Comparison of ENCODE assay signal across 8 cellular contexts in genomic region chr1:42333662-42334239, GRCh38. TPM values are rescaled to one million over a fixed set of nuclear protein-coding genes. Genes with fewer than 3 reads are reported as not detected.
DNase-seq lines count a peak whose midpoint lies in the region; ATAC-seq and TF ChIP-seq lines count a peak whose summit lies in the region.

No MANE protein-coding gene starts in this region.

- no peak overlapping the region for H2AFZ ChIP-seq in fibroblast of lung (ENCODE audit: low read length)

- no peak for TF ChIP-seq POLR2A in gastrocnemius medialis (IDR thresholded peaks at IDR 0.05)

- peak overlapping the region; percentile 94 for H3K4me2 ChIP-seq in fibroblast of lung (ENCODE audit: extremely low read depth, insufficient read depth, low read length)

- no peak for TF ChIP-seq CTCF in right atrium auricular region (IDR thresholded peaks at IDR 0.05)
- no peak for TF ChIP-seq CTCF in RWPE1 (conservative IDR thresholded peaks at IDR 0.05; ENCODE audit: low read depth)
- no peak for TF ChIP-seq CTCF in fibroblast of lung (conservative IDR thresholded peaks at IDR 0.05 in 1 of 2, IDR thresholded peaks at IDR 0.05 in 1 of 2; ENCODE audit: low read depth in 1 of 2, low read length in 2 of 2)
- no peak for TF ChIP-seq CTCF in gastrocnemius medialis (IDR thresholded peaks at IDR 0.05 in 4 of 5, conservative IDR thresholded peaks at IDR 0.05 in 1 of 5)

- H3K9me3 ChIP-seq in right atrium auricular region, result no peaks in the 10 kb centered on the region
- H3K9me3 ChIP-seq in fibroblast of lung (ENCODE audit: control insufficient read depth, insufficient read depth, low read depth, low read length), result no peaks in the 10 kb centered on the region
- no peaks in the 10 kb centered on the region for H3K9me3 ChIP-seq in gastrocnemius medialis

- peak overlapping the region; percentile 95 to 97 for H3K27ac ChIP-seq in right atrium auricular region
- peak overlapping the region; percentile 88 for H3K27ac ChIP-seq in RWPE1
- peak overlapping the region; percentile 53 for H3K27ac ChIP-seq in fibroblast of lung (ENCODE audit: insufficient read depth, low read length)
- peak overlapping the region; percentile 87 to 98 (median 98) for H3K27ac ChIP-seq in gastrocnemius medialis

- DNase-seq in right atrium auricular region (ENCODE audit: low spot score) (no peak), Right ventricle myocardium inferior (ENCODE audit: missing footprints) (no peak), RWPE1 (ENCODE audit: low spot score) (no peak), fibroblast of lung (ENCODE audit: low read depth in 2 of 2) (peak in 1 of 2 donors; percentile 22), gastrocnemius medialis (no peak), LoVo (ENCODE audit: low spot score) (no peak), HEK293T (ENCODE audit: extremely low spot score) (no peak), HPDE6-E6E7 (ENCODE audit: extremely low spot score) (no peak)

- POLR2A ChIA-PET in RWPE1 (lab: Yijun Ruan, JAX; ENCODE audit: low non-redundant PET), result no interaction called here
- POLR2A ChIA-PET in HEK293T (lab: Yijun Ruan, JAX), result interaction anchor here (0.9 to 1.5 kb wide), 5 partner anchors 15 to 433 kb away, joined by 3 to 4 read pairs (median 4); partner anchors contain the start of genes C1orf50 and P3H1

- CTCF ChIA-PET in RWPE1 (lab: Yijun Ruan, JAX) (interaction anchor here (0.7 to 1.2 kb wide), 3 partner anchors 68 to 160 kb away, joined by 3 to 6 read pairs (median 3); no protein-coding TSS in a partner anchor), HEK293T (lab: Yijun Ruan, JAX) (no interaction called here)

- H4K20me1 ChIP-seq in fibroblast of lung (ENCODE audit: control insufficient read depth, extremely low read depth, insufficient read depth, low read length), result no peaks in the 10 kb centered on the region

- peaks cover 56% of the 10 kb centered on the region for H3K79me2 ChIP-seq in fibroblast of lung (ENCODE audit: control insufficient read depth, insufficient read depth, low read length)

- intact Hi-C loops in Right ventricle myocardium inferior (cut with DNase I) (no loop called here), gastrocnemius medialis (cut with DNase I; ENCODE audit: low total_unique reads) (loop anchor here (1.0 to 10.0 kb wide), 7 partner anchors 13 to 431 kb away; partner anchors contain the start of genes C1orf50, P3H1 and YBX1)

- no peaks in the 10 kb centered on the region for H3K27me3 ChIP-seq in right atrium auricular region
- no peaks in the 10 kb centered on the region for H3K27me3 ChIP-seq in fibroblast of lung (ENCODE audit: control insufficient read depth, insufficient read depth, low read length)
- no peaks in the 10 kb centered on the region for H3K27me3 ChIP-seq in gastrocnemius medialis

- H3K36me3 ChIP-seq in right atrium auricular region (no peaks in the 10 kb centered on the region), fibroblast of lung (ENCODE audit: control insufficient read depth, insufficient read depth, low read length) (no peaks in the 10 kb centered on the region), gastrocnemius medialis (no peaks in the 10 kb centered on the region)

- H3K9ac ChIP-seq in fibroblast of lung (ENCODE audit: insufficient read depth, low read length), result peak overlapping the region; percentile 32

- ATAC-seq in Right ventricle myocardium inferior (no peak), gastrocnemius medialis (no peak)

- peaks cover 0 to 51% of the 10 kb centered on the region in 2 donors for H3K4me1 ChIP-seq in right atrium auricular region
- H3K4me1 ChIP-seq in fibroblast of lung (ENCODE audit: control insufficient read depth, extremely low read depth, insufficient read depth, low read length), result peaks cover 2% of the 10 kb centered on the region
- peaks cover 46 to 49% of the 10 kb centered on the region in 2 donors for H3K4me1 ChIP-seq in gastrocnemius medialis

- in situ Hi-C loops in gastrocnemius medialis (cut with MboI; ENCODE audit: low sequenced_read_pairs in 4 of 4), result loop anchor here in 2 of 4 donors (25.0 kb wide), 2 partner anchors 329 to 429 kb away; partner anchors contain the start of genes C1orf50 (in 1 of the 2), P3H1 (in 1 of the 2) and PPIH (in 1 of the 2)

- H3K4me3 ChIP-seq in right atrium auricular region, result peak overlapping the region; percentile 81 to 99
- H3K4me3 ChIP-seq in fibroblast of lung (replicated peaks in 1 of 4; ENCODE audit: control extremely low read depth in 1 of 4, insufficient read depth in 1 of 4, low read depth in 3 of 4, low read length in 4 of 4), result peak overlapping the region; percentile 76 to 95 (median 81)
- peak overlapping the region; percentile 74 to 91 (median 76) for H3K4me3 ChIP-seq in gastrocnemius medialis

TF ChIP-seq in HEK293T, 16 proteins besides CTCF, POLR2A, EP300 and RAD21:
- TF ChIP-seq ZNF384 (IDR thresholded peaks at IDR 0.05) (no peak), LEF1 (IDR thresholded peaks at IDR 0.05; ENCODE audit: borderline replicate concordance) (no peak)

RNA-seq across cellular contexts. Expression of gene FOXJ3, which starts 1.3 kb away (rescaled TPM):
- total RNA-seq in right atrium auricular region (10 to 100 TPM; 36.7 to 38.6 TPM), Right ventricle myocardium inferior (37.9 TPM), fibroblast of lung (15.2 and 22.6 TPM in 2 replicates), gastrocnemius medialis (10 to 100 TPM; 39.4 to 81.0 (median 56.3) TPM)
- 29.5 and 31.1 TPM in 2 replicates for polyA plus RNA-seq in fibroblast of lung
- polyA plus RNA-seq in fibroblast of lung (2012), result 14.0 and 14.2 TPM in 2 replicates
- 19.5 and 22.7 TPM in 2 replicates for polyA minus RNA-seq in fibroblast of lung (ENCODE audit: low replicate concordance)

RNA-seq across cellular contexts. Expression of gene RIMKLA, which starts 46.8 kb away (rescaled TPM):
- total RNA-seq in right atrium auricular region (1 to 10 TPM; 3.8 to 4.7 TPM), Right ventricle myocardium inferior (7.5 TPM), fibroblast of lung (under 0.01 TPM in 2 replicates), gastrocnemius medialis (1 to 10 TPM in 1 of 4 donors, under 1 TPM in 3; 0.78 to 1.2 (median 0.85) TPM)
- polyA plus RNA-seq in fibroblast of lung, result 0.05 TPM in 1 of 2 replicates, not detected in the other
- not detected in 2 replicates for polyA plus RNA-seq in fibroblast of lung (2012)
- polyA minus RNA-seq in fibroblast of lung (ENCODE audit: low replicate concordance), result not detected in 2 replicates
